Comparison of ENCODE assay signal across 8 cellular contexts in genomic region chr12:103929051-103929908, GRCh38.
DNase-seq lines count a peak whose midpoint lies in the region; TF ChIP-seq lines count a peak whose summit lies in the region.

No MANE protein-coding gene starts in this region.

- H3K79me2 ChIP-seq in DOHH2 (ENCODE audit: control insufficient read depth, low read length), result peaks cover 41% of the 10 kb centered on the region

- H3K27ac Mint-ChIP-seq in activated naive CD4-positive, alpha-beta T cell treated with anti-CD3 and anti-CD28 coated beads, Interleukin-2, amount 50 U/mL, for 24 hours, result peak overlapping the region; percentile 100

- peaks cover 16% of the 10 kb centered on the region for H4K20me1 ChIP-seq in DOHH2 (ENCODE audit: control insufficient read depth, insufficient read depth, low read depth, low read length)

- no peaks in the 10 kb centered on the region for H3K27me3 Mint-ChIP-seq in activated naive CD4-positive, alpha-beta T cell treated with anti-CD3 and anti-CD28 coated beads, Interleukin-2, amount 50 U/mL, for 24 hours

- H3K36me3 Mint-ChIP-seq in activated naive CD4-positive, alpha-beta T cell treated with anti-CD3 and anti-CD28 coated beads, Interleukin-2, amount 50 U/mL, for 24 hours, result peaks cover 15% of the 10 kb centered on the region

- H3K4me1 Mint-ChIP-seq in activated naive CD4-positive, alpha-beta T cell treated with anti-CD3 and anti-CD28 coated beads, Interleukin-2, amount 50 U/mL, for 24 hours, result peaks cover 53% of the 10 kb centered on the region

- TF ChIP-seq CTCF in DOHH2 (IDR thresholded peaks at IDR 0.05; ENCODE audit: low read depth, low read length, poor library complexity, severe bottlenecking), result no peak
- TF ChIP-seq CTCF in HEK293 (tag by site-specific recombination; IDR thresholded peaks at IDR 0.05), result no peak
- TF ChIP-seq CTCF in neutrophil (IDR thresholded peaks at IDR 0.05), result no peak

- H3K4me2 ChIP-seq in DOHH2 (ENCODE audit: low read length), result peak overlapping the region; percentile 98

- H3K36me3 ChIP-seq in DOHH2 (ENCODE audit: control insufficient read depth, low read length) (peaks cover 39% of the 10 kb centered on the region), HEK293 (ENCODE audit: control insufficient read depth in 2 of 2, insufficient read depth in 1 of 2, low read length in 2 of 2) (peaks cover 12 to 35% of the 10 kb centered on the region in 2 experiments), SK-N-MC (ENCODE audit: insufficient read depth, low read length) (peaks cover 31% of the 10 kb centered on the region), neutrophil (peaks cover 5% of the 10 kb centered on the region)

- CTCF ChIA-PET in HEK293 (lab: Yijun Ruan, JAX), result interaction anchor here (1.0 to 1.2 kb wide), 3 partner anchors 11 to 297 kb away, joined by 3 to 4 read pairs (median 4); no protein-coding TSS in a partner anchor

- H3K9me3 ChIP-seq in DOHH2 (ENCODE audit: control insufficient read depth, insufficient read depth, low read length), result no peaks in the 10 kb centered on the region
- no peaks in the 10 kb centered on the region for H3K9me3 ChIP-seq in HEK293 (ENCODE audit: control insufficient read depth, insufficient read depth, low read depth, low read length)
- H3K9me3 ChIP-seq in SK-N-MC (ENCODE audit: low read depth, low read length), result no peaks in the 10 kb centered on the region
- no peaks in the 10 kb centered on the region for H3K9me3 ChIP-seq in neutrophil

- H3K27me3 ChIP-seq in DOHH2 (ENCODE audit: control insufficient read depth, low read length) (peaks cover 19% of the 10 kb centered on the region), neutrophil (no peaks in the 10 kb centered on the region)

- H3K4me1 ChIP-seq in DOHH2 (ENCODE audit: control insufficient read depth, low read length) (peaks cover 54% of the 10 kb centered on the region), HEK293 (ENCODE audit: control insufficient read depth, insufficient read depth, low read length) (peaks cover 10% of the 10 kb centered on the region), neutrophil (ENCODE audit: control insufficient read depth in 1 of 2, insufficient read depth in 1 of 2, low read depth in 1 of 2, low read length in 1 of 2) (peaks cover 42 to 48% of the 10 kb centered on the region in 2 experiments)

- H3K9ac ChIP-seq in SK-N-MC (ENCODE audit: insufficient read length), result peak overlapping the region; percentile 81

- POLR2A ChIA-PET in HEK293 (lab: Yijun Ruan, JAX), result interaction anchor here (0.6 to 2.7 kb wide), 32 partner anchors 12 to 1179 kb away, joined by 3 to 49 read pairs (median 4); partner anchors contain the start of genes HCFC2, NFYB, NT5DC3 and TDG

- H3K4me3 ChIP-seq in DOHH2 (ENCODE audit: low read length) (peak overlapping the region; percentile 99), HEK293 (ENCODE audit: low read depth, low read length) (peak overlapping the region; percentile 69), SK-N-MC (peak overlapping the region; percentile 96), neutrophil (ENCODE audit: low read depth in 1 of 2, low read length in 1 of 2) (peak overlapping the region; percentile 91 to 96)

- DNase-seq in NCI-H1092 treated with DMSO at 0.1 percent for 48 hours (lab: John Stamatoyannopoulos, UW) (peak; percentile 96), SK-N-MC (ENCODE audit: low read depth, low spot score) (peak; percentile 68), globus pallidus (ENCODE audit: low spot score) (peak; percentile 95), stromal cell of bone marrow (ENCODE audit: low read depth) (peak; percentile 90)

- H3F3A ChIP-seq in DOHH2 (ENCODE audit: control insufficient read depth, insufficient read depth), result peaks cover 15% of the 10 kb centered on the region

- peak overlapping the region; percentile 64 for H3K27ac ChIP-seq in DOHH2 (ENCODE audit: low read depth, low read length)
- peak overlapping the region; percentile 74 for H3K27ac ChIP-seq in HEK293 (ENCODE audit: extremely low read depth, low read depth, low read length)
- peak overlapping the region; percentile 88 for H3K27ac ChIP-seq in SK-N-MC
- H3K27ac ChIP-seq in neutrophil, result peak overlapping the region; percentile 85

- H3K9me2 ChIP-seq in DOHH2 (replicated peaks; ENCODE audit: control insufficient read depth, low read length), result no peaks in the 10 kb centered on the region

- peak overlapping the region; percentile 96 for H3K4me3 Mint-ChIP-seq in activated naive CD4-positive, alpha-beta T cell treated with anti-CD3 and anti-CD28 coated beads, Interleukin-2, amount 50 U/mL, for 24 hours

- no peaks in the 10 kb centered on the region for H3K9me3 Mint-ChIP-seq in activated naive CD4-positive, alpha-beta T cell treated with anti-CD3 and anti-CD28 coated beads, Interleukin-2, amount 50 U/mL, for 24 hours

TF ChIP-seq in HEK293, 187 proteins besides CTCF, POLR2A, EP300 and RAD21 (continues in another document):
- TF ChIP-seq ZNF335 (tag by site-specific recombination; conservative IDR thresholded peaks at IDR 0.05) (peak; percentile 98), ZNF704 (tag by site-specific recombination; IDR thresholded peaks at IDR 0.05) (no peak), ZNF768 (tag by site-specific recombination; IDR thresholded peaks at IDR 0.05) (no peak), ZNF24 (tag by site-specific recombination; IDR thresholded peaks at IDR 0.05) (peak; percentile 63; the same call in 1 of the 2 replicates), ZBTB48 (tag by site-specific recombination; IDR thresholded peaks at IDR 0.05) (peak; percentile 75), ZNF2 (tag by site-specific recombination; IDR thresholded peaks at IDR 0.05) (peak; percentile 62; the same call in 1 of the 2 replicates), ZNF692 (tag by site-specific recombination; IDR thresholded peaks at IDR 0.05) (peak; percentile 25; the same call in 1 of the 2 replicates), ZNF600 (tag by site-specific recombination; IDR thresholded peaks at IDR 0.05) (peak; percentile 65), ZNF366 (tag by site-specific recombination; conservative IDR thresholded peaks at IDR 0.05) (0 out of 2 replicates have a peak, but pooled peaks have one; percentile 8), ZNF747 (tag by site-specific recombination; IDR thresholded peaks at IDR 0.05) (no peak), ZNF202 (tag by site-specific recombination; IDR thresholded peaks at IDR 0.05; ENCODE audit: borderline replicate concordance) (no peak), ZNF660 (tag by site-specific recombination; IDR thresholded peaks at IDR 0.05) (peak; percentile 72), ZBTB20 (tag by site-specific recombination; IDR thresholded peaks at IDR 0.05) (peak; percentile 66; the same call in 1 of the 2 replicates), GLIS2 (tag by site-specific recombination; IDR thresholded peaks at IDR 0.05) (peak; percentile 70), ZNF629 (tag by site-specific recombination; IDR thresholded peaks at IDR 0.05) (0 out of 2 replicates have a peak, but pooled peaks have one; percentile 61), PRDM1 (tag by site-specific recombination; IDR thresholded peaks at IDR 0.05) (0 out of 2 replicates have a peak, but pooled peaks have one; percentile 36)
- TF ChIP-seq, protein P1, sequence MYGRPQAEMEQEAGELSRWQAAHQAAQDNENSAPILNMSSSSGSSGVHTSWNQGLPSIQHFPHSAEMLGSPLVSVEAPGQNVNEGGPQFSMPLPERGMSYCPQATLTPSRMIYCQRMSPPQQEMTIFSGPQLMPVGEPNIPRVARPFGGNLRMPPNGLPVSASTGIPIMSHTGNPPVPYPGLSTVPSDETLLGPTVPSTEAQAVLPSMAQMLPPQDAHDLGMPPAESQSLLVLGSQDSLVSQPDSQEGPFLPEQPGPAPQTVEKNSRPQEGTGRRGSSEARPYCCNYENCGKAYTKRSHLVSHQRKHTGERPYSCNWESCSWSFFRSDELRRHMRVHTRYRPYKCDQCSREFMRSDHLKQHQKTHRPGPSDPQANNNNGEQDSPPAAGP (tag by site-specific recombination; IDR thresholded peaks at IDR 0.05), result no peak
- TF ChIP-seq, protein P2, sequence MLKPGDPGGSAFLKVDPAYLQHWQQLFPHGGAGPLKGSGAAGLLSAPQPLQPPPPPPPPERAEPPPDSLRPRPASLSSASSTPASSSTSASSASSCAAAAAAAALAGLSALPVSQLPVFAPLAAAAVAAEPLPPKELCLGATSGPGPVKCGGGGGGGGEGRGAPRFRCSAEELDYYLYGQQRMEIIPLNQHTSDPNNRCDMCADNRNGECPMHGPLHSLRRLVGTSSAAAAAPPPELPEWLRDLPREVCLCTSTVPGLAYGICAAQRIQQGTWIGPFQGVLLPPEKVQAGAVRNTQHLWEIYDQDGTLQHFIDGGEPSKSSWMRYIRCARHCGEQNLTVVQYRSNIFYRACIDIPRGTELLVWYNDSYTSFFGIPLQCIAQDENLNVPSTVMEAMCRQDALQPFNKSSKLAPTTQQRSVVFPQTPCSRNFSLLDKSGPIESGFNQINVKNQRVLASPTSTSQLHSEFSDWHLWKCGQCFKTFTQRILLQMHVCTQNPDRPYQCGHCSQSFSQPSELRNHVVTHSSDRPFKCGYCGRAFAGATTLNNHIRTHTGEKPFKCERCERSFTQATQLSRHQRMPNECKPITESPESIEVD (tag by site-specific recombination; IDR thresholded peaks at IDR 0.05), result no peak

Comparison
In these comparisons a context has a peak if more than half of its experiments do, and no peak if none do; other contexts are left out.
1. Peak in every context shown above with its lines: DNase-seq, H3K4me3 ChIP-seq and H3K27ac ChIP-seq.